16 cellular contexts compared by ENCODE assay signal in the genomic region with DNA sequence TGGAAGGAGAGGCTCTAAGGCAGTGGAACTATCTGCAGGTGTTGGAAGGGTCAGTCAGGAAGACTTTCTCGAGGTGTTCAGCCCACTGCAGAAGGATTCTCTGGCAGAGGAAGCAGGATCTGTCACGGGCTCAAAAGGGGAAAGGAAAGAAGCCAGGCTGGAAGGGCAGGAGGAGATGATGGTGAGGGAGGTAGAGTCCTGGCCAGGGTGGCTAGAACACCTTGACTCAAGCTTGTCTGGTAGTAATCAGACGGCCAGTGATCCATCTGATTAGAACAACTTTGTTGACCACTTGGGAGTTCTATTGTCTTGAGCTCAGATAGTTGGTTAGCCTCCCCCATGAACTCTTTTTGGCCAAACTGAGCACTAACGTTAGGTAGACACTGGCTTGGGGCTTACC. TPM values are rescaled to one million over a fixed set of nuclear protein-coding genes. Genes with fewer than 3 reads are reported as not detected.
DNase-seq lines count a peak whose midpoint lies in the region; FAIRE-seq and TF ChIP-seq lines count a peak whose summit lies in the region.
"Had no signal": no experiment of that assay in that cellular context is flagged by ENCODE, and none has a peak within 500 bp of the region (broad histone marks: within the 10 kb centered on the region; RNA-seq: fewer than 3 reads in every experiment).

No MANE protein-coding gene starts in this region.

- H3K4me2 ChIP-seq in BLaER1 (peak overlapping the region; percentile 87; the same call in 1 of the 2 replicates), astrocyte (ENCODE audit: low read length) (peak overlapping the region; percentile 82), MM.1S (ENCODE audit: low read depth, low read length) (no peak overlapping the region)

- H3K27ac Mint-ChIP-seq in astrocyte (ENCODE audit: unreplicated experiment) (no peak overlapping the region), mesothelial cell of epicardium (peak overlapping the region; percentile 98)
- H3K27ac Mint-ChIP-seq: activated CD4-positive, alpha-beta memory T cell treated with anti-CD3 and anti-CD28 coated beads, Interleukin-2, amount 10 ng/mL, durations not matched to agents 7 days and 5 days; activated T-helper 2 cell treated with anti-CD3 and anti-CD28 coated beads, Interferon-gamma antibody, Interleukin-2, Interleukin-4, amounts not matched to agents 10 μg/mL and 5 μg/mL and 100 μg/mL, durations not matched to agents 14 hours and 24 hours and 36 hours had no signal

- H3K36me3 Mint-ChIP-seq in astrocyte (ENCODE audit: low read depth, unreplicated experiment) (peaks cover 1% of the 10 kb centered on the region), mesothelial cell of epicardium (peaks cover 2% of the 10 kb centered on the region)

- H3K9me3 Mint-ChIP-seq in astrocyte (ENCODE audit: unreplicated experiment) (peaks cover 8% of the 10 kb centered on the region), mesothelial cell of epicardium (no peaks in the 10 kb centered on the region)
- H3K9me3 Mint-ChIP-seq: activated CD4-positive, alpha-beta memory T cell treated with anti-CD3 and anti-CD28 coated beads, Interleukin-2, amount 10 ng/mL, durations not matched to agents 7 days and 5 days; activated T-helper 2 cell treated with anti-CD3 and anti-CD28 coated beads, Interferon-gamma antibody, Interleukin-2, Interleukin-4, amounts not matched to agents 10 μg/mL and 5 μg/mL and 100 μg/mL, durations not matched to agents 14 hours and 24 hours and 36 hours had no signal

- H2AFZ ChIP-seq in astrocyte (ENCODE audit: low read depth, low read length) (no peak overlapping the region), MM.1S (ENCODE audit: low read length) (no peak overlapping the region)

- no peaks in the 10 kb centered on the region for H3K9me3 ChIP-seq in BLaER1
- no peaks in the 10 kb centered on the region for H3K9me3 ChIP-seq in astrocyte (ENCODE audit: insufficient read depth, low read depth, low read length)
- H3K9me3 ChIP-seq in subcutaneous abdominal adipose tissue (ENCODE audit: control insufficient read depth in 5 of 5, low read length in 5 of 5): no peaks in the 10 kb centered on the region
- no peaks in the 10 kb centered on the region for H3K9me3 ChIP-seq in MM.1S (replicated peaks; ENCODE audit: insufficient read depth, low read length)
- H3K9me3 ChIP-seq: pancreas had no signal

- no peaks in the 10 kb centered on the region for H4K20me1 ChIP-seq in BLaER1
- H4K20me1 ChIP-seq in astrocyte (ENCODE audit: insufficient read depth, low read length): no peaks in the 10 kb centered on the region
- H4K20me1 ChIP-seq in MM.1S (ENCODE audit: insufficient read depth, low read length): no peaks in the 10 kb centered on the region

- peaks cover 75% of the 10 kb centered on the region for H3K4me1 ChIP-seq in BLaER1
- H3K4me1 ChIP-seq in astrocyte (ENCODE audit: insufficient read depth, low read length): peaks cover 45% of the 10 kb centered on the region
- H3K4me1 ChIP-seq in subcutaneous abdominal adipose tissue (ENCODE audit: control insufficient read depth in 5 of 5, insufficient read depth in 5 of 5, low read length in 5 of 5): peaks cover 50 to 85% (median 82%) of the 10 kb centered on the region in 5 donors
- peaks cover 19% of the 10 kb centered on the region for H3K4me1 ChIP-seq in MM.1S (ENCODE audit: low read length)

- no peak for TF ChIP-seq CTCF in astrocyte (IDR thresholded peaks at IDR 0.05; ENCODE audit: insufficient read depth, low read depth, low read length)
- no peak for TF ChIP-seq CTCF in mesothelial cell of epicardium (IDR thresholded peaks at IDR 0.05; ENCODE audit: unreplicated experiment)
- TF ChIP-seq CTCF in MM.1S (IDR thresholded peaks at IDR 0.05; ENCODE audit: low read length): no peak

- H3K79me2 ChIP-seq in astrocyte (ENCODE audit: insufficient read depth, low read length) (no peaks in the 10 kb centered on the region), MM.1S (ENCODE audit: low read length) (no peaks in the 10 kb centered on the region)

- H3K27me3 ChIP-seq in BLaER1 (0 out of 2 replicates have a peak, but pooled peaks cover 4% of the 10 kb centered on the region), astrocyte (ENCODE audit: insufficient read depth, low read length) (no peaks in the 10 kb centered on the region), subcutaneous abdominal adipose tissue (ENCODE audit: control insufficient read depth in 5 of 5, insufficient read depth in 4 of 5, low read length in 5 of 5) (no peaks in the 10 kb centered on the region), MM.1S (replicated peaks; ENCODE audit: insufficient read depth, low read length) (no peaks in the 10 kb centered on the region)
- H3K27me3 ChIP-seq: pancreas had no signal

- H3K9me2 ChIP-seq in MM.1S (replicated peaks; ENCODE audit: insufficient read depth, low read length): no peaks in the 10 kb centered on the region

- DNase-seq in astrocyte (ENCODE audit: low read depth) (no peak), mesothelial cell of epicardium (ENCODE audit: low spot score in 2 of 2, unreplicated experiment in 2 of 2) (no peak), COLO668 (lab: John Stamatoyannopoulos, UW; ENCODE audit: unreplicated experiment) (no peak), T-helper 2 cell (no peak), GM03348 (ENCODE audit: low spot score) (no peak), MM.1S (no peak)
- DNase-seq: activated CD4-positive, alpha-beta memory T cell treated with anti-CD3 and anti-CD28 coated beads, Interleukin-2, amount 10 ng/mL, durations not matched to agents 7 days and 5 days; AML-193; effector CD4-positive, alpha-beta T cell; GOT3; NCI-H1417 had no signal

- H3K4me3 ChIP-seq in BLaER1: no peak overlapping the region
- H3K4me3 ChIP-seq in astrocyte (ENCODE audit: insufficient read depth, low read depth, low read length): no peak overlapping the region
- peak overlapping the region in 1 of 5 donors; percentile 16 for H3K4me3 ChIP-seq in subcutaneous abdominal adipose tissue (ENCODE audit: low read depth in 1 of 5, low read length in 5 of 5)
- H3K4me3 ChIP-seq in MM.1S (ENCODE audit: low read length): no peak overlapping the region
- H3K4me3 ChIP-seq: pancreas had no signal

- peaks cover 14% of the 10 kb centered on the region for H3F3A ChIP-seq in MM.1S (ENCODE audit: insufficient read depth, low read length)

- H3K4me1 Mint-ChIP-seq in astrocyte (ENCODE audit: low read depth, unreplicated experiment): peaks cover 34% of the 10 kb centered on the region
- H3K4me1 Mint-ChIP-seq in mesothelial cell of epicardium: peaks cover 54% of the 10 kb centered on the region
- H3K4me1 Mint-ChIP-seq: activated CD4-positive, alpha-beta memory T cell treated with anti-CD3 and anti-CD28 coated beads, Interleukin-2, amount 10 ng/mL, durations not matched to agents 7 days and 5 days had no signal

- H3K9ac ChIP-seq in BLaER1 (no peak overlapping the region), astrocyte (ENCODE audit: low read length) (no peak overlapping the region), subcutaneous abdominal adipose tissue (ENCODE audit: low read length in 5 of 5) (no peak overlapping the region), MM.1S (ENCODE audit: low read length) (no peak overlapping the region)

- FAIRE-seq in astrocyte (lab: Jason Lieb, UNC): no peak
- FAIRE-seq: pancreas had no signal

- H3K4me3 Mint-ChIP-seq in astrocyte (ENCODE audit: unreplicated experiment) (no peak overlapping the region), mesothelial cell of epicardium (no peak overlapping the region)
- H3K4me3 Mint-ChIP-seq: activated CD4-positive, alpha-beta memory T cell treated with anti-CD3 and anti-CD28 coated beads, Interleukin-2, amount 10 ng/mL, durations not matched to agents 7 days and 5 days had no signal

- no peak overlapping the region for H3K27ac ChIP-seq in BLaER1
- H3K27ac ChIP-seq in astrocyte (ENCODE audit: low read depth, low read length): no peak overlapping the region
- H3K27ac ChIP-seq in subcutaneous abdominal adipose tissue (ENCODE audit: low read depth, low read length): peak overlapping the region; percentile 87
- no peak overlapping the region for H3K27ac ChIP-seq in MM.1S (ENCODE audit: low read length)

- H3K36me3 ChIP-seq in BLaER1 (no peaks in the 10 kb centered on the region), astrocyte (ENCODE audit: insufficient read depth, low read length) (no peaks in the 10 kb centered on the region), subcutaneous abdominal adipose tissue (ENCODE audit: control insufficient read depth in 5 of 5, insufficient read depth in 5 of 5, low read length in 5 of 5) (no peaks in the 10 kb centered on the region), MM.1S (replicated peaks; ENCODE audit: insufficient read depth, low read length) (no peaks in the 10 kb centered on the region)
- H3K36me3 ChIP-seq: pancreas had no signal

- H3K27me3 Mint-ChIP-seq in astrocyte (ENCODE audit: low read depth, unreplicated experiment) (peaks cover 63% of the 10 kb centered on the region), mesothelial cell of epicardium (ENCODE audit: low read depth) (peaks cover 7% of the 10 kb centered on the region)

RNA-seq across cellular contexts. Expression of gene ATOH8, which starts 9.7 kb away (rescaled TPM):
- total RNA-seq in astrocyte (1.2 and 1.9 TPM in 2 replicates), mesothelial cell of epicardium (12.6 to 13.8 TPM (median 12.7 TPM) in 3 replicates)

RNA-seq across cellular contexts. Expression of gene GNLY, which starts 49.9 kb away (rescaled TPM):
- total RNA-seq in astrocyte (not detected in 2 replicates), mesothelial cell of epicardium (0.43 TPM in 1 of 3 replicates, not detected in the others)
- total RNA-seq: fibroblast of villous mesenchyme had no signal
